20 cellular contexts compared by ENCODE assay signal in the genomic region with DNA sequence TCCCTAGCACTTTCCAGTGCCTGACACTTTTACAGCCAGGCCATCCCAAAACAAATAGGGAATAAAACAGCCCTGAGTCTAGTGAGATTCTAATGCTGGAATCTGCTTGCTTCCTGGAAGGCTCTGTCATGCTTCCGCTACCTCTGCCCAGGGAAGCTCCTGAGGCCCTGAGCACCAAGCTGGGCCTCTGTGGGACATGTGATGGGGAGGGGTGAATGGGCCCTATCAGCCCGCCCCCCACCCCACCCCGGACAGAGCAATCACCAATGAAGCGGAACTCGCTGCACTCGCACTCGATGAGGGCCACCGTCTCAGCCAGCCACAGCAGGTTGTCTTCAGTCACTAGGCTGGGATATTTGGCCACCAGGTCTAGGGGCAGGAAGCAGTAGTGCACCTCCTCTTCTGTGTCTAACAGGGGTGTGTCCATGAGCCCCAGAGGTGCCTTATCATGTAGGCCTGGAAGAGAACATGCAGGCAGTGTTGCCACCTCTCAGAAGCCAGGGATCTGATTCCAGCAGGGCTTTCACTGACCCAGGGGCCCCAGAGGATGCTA. TPM values are rescaled to one million over a fixed set of nuclear protein-coding genes. Genes with fewer than 3 reads are reported as not detected.
DNase-seq lines count a peak whose midpoint lies in the region; ATAC-seq lines count a peak whose summit lies in the region.
"Had no signal": no experiment of that assay in that cellular context is flagged by ENCODE, and none has a peak within 500 bp of the region (broad histone marks: within the 10 kb centered on the region; RNA-seq: fewer than 3 reads in every experiment).

No MANE protein-coding gene starts in this region.

- no peak overlapping the region for H3K27ac Mint-ChIP-seq in activated T-cell treated with anti-CD3 and anti-CD28 coated beads, Interleukin-2, amount 50 U/mL, for 72 hours
- H3K27ac Mint-ChIP-seq: CD14-positive monocyte had no signal

- peak; percentile 43 to 48 for ATAC-seq in activated T-cell treated with anti-CD3 and anti-CD28 coated beads, Interleukin-2, amount 50 U/mL, for 4 hours
- ATAC-seq in activated T-cell treated with anti-CD3 and anti-CD28 coated beads, Interleukin-2, amount 50 U/mL, for 72 hours (replicated peaks in 1 of 2) = no peak
- ATAC-seq in HG02588 (IDR thresholded peaks at IDR 0.05; ENCODE audit: unreplicated experiment) (no peak), GM19463 (IDR thresholded peaks at IDR 0.05; ENCODE audit: unreplicated experiment) (no peak), GM21528 (IDR thresholded peaks at IDR 0.05; ENCODE audit: low FRiP score, unreplicated experiment) (no peak)

- no peaks in the 10 kb centered on the region for H3K27me3 Mint-ChIP-seq in activated T-cell treated with anti-CD3 and anti-CD28 coated beads, Interleukin-2, amount 50 U/mL, for 4 hours (ENCODE audit: low read depth)
- H3K27me3 Mint-ChIP-seq in activated T-cell treated with anti-CD3 and anti-CD28 coated beads, Interleukin-2, amount 50 U/mL, for 72 hours (ENCODE audit: low read depth) = no peaks in the 10 kb centered on the region

- H3K36me3 Mint-ChIP-seq in activated T-cell treated with anti-CD3 and anti-CD28 coated beads, Interleukin-2, amount 50 U/mL, for 4 hours (ENCODE audit: insufficient read depth) = no peaks in the 10 kb centered on the region
- no peaks in the 10 kb centered on the region for H3K36me3 Mint-ChIP-seq in activated T-cell treated with anti-CD3 and anti-CD28 coated beads, Interleukin-2, amount 50 U/mL, for 72 hours (ENCODE audit: insufficient read depth in 2 of 2)
- H3K36me3 Mint-ChIP-seq: CD14-positive monocyte had no signal

- no peaks in the 10 kb centered on the region for H3K9me3 Mint-ChIP-seq in activated T-cell treated with anti-CD3 and anti-CD28 coated beads, Interleukin-2, amount 50 U/mL, for 4 hours
- H3K9me3 Mint-ChIP-seq in activated T-cell treated with anti-CD3 and anti-CD28 coated beads, Interleukin-2, amount 50 U/mL, for 72 hours = no peaks in the 10 kb centered on the region

- H3K4me3 Mint-ChIP-seq in activated T-cell treated with anti-CD3 and anti-CD28 coated beads, Interleukin-2, amount 50 U/mL, for 4 hours = no peak overlapping the region
- H3K4me3 Mint-ChIP-seq in activated T-cell treated with anti-CD3 and anti-CD28 coated beads, Interleukin-2, amount 50 U/mL, for 72 hours = no peak overlapping the region
- H3K4me3 Mint-ChIP-seq: CD14-positive monocyte had no signal

- H3K4me1 Mint-ChIP-seq in activated T-cell treated with anti-CD3 and anti-CD28 coated beads, Interleukin-2, amount 50 U/mL, for 4 hours (ENCODE audit: low read depth) = no peaks in the 10 kb centered on the region
- peaks cover 8% of the 10 kb centered on the region for H3K4me1 Mint-ChIP-seq in activated T-cell treated with anti-CD3 and anti-CD28 coated beads, Interleukin-2, amount 50 U/mL, for 72 hours (ENCODE audit: low read depth)

- DNase-seq in activated T-cell treated with anti-CD3 and anti-CD28 coated beads, Interleukin-2, amount 50 U/mL, for 4 hours = no peak
- no peak for DNase-seq in activated T-cell treated with anti-CD3 and anti-CD28 coated beads, Interleukin-2, amount 50 U/mL, for 72 hours
- DNase-seq in NCI-H510A treated with DMSO at 0.1 percent for 48 hours (lab: John Stamatoyannopoulos, UW) (peak; percentile 9), left kidney (ENCODE audit: low read depth, low spot score) (peak; percentile 47), HK-2 (ENCODE audit: unreplicated experiment) (no peak)
- DNase-seq: COR-L47; DMS53; NCI-H146; NCI-H2081 treated with DMSO at 0.1 percent for 48 hours; NCI-H526; NK-92 treated with Interleukin-12 subunit alpha and Interleukin-12 subunit beta, amount 100 ng/mL, for 24 hours; OCI-M1; RPMI8226 had no signal

RNA-seq across cellular contexts. Expression of a gene that starts 23.6 kb away (rescaled TPM):
- total RNA-seq in activated T-cell treated with anti-CD3 and anti-CD28 coated beads, Interleukin-2, amount 50 U/mL, for 4 hours = under 1 TPM in 2 of 3 donors, not detected in 1; 0.16 to 0.66 TPM
- 1 to 10 TPM; 7.9 to 8.5 TPM for total RNA-seq in activated T-cell treated with anti-CD3 and anti-CD28 coated beads, Interleukin-2, amount 50 U/mL, for 72 hours
- total RNA-seq: HT1080, SK-MEL-5 had no signal

RNA-seq across cellular contexts. Expression of a gene that starts 23.6 kb away (rescaled TPM):
- total RNA-seq in activated T-cell treated with anti-CD3 and anti-CD28 coated beads, Interleukin-2, amount 50 U/mL, for 4 hours = 10 to 100 TPM; 30.0 to 41.6 (median 37.0) TPM
- 10 to 100 TPM; 30.4 to 46.9 TPM for total RNA-seq in activated T-cell treated with anti-CD3 and anti-CD28 coated beads, Interleukin-2, amount 50 U/mL, for 72 hours

RNA-seq across cellular contexts. Expression of a gene that starts 23.7 kb away (rescaled TPM):
- not detected for total RNA-seq in activated T-cell treated with anti-CD3 and anti-CD28 coated beads, Interleukin-2, amount 50 U/mL, for 4 hours
- 1 to 10 TPM; 3.1 to 4.4 TPM for total RNA-seq in activated T-cell treated with anti-CD3 and anti-CD28 coated beads, Interleukin-2, amount 50 U/mL, for 72 hours
- total RNA-seq: A673, HT1080 had no signal

RNA-seq across cellular contexts. Expression of a gene that starts 54.2 kb away (rescaled TPM):
- total RNA-seq in activated T-cell treated with anti-CD3 and anti-CD28 coated beads, Interleukin-2, amount 50 U/mL, for 4 hours = 1 to 10 TPM; 3.2 to 4.0 (median 3.6) TPM
- 1 to 10 TPM; 7.6 to 7.9 TPM for total RNA-seq in activated T-cell treated with anti-CD3 and anti-CD28 coated beads, Interleukin-2, amount 50 U/mL, for 72 hours

RNA-seq across cellular contexts. Expression of a gene that starts 55.7 kb away (rescaled TPM):
- total RNA-seq in activated T-cell treated with anti-CD3 and anti-CD28 coated beads, Interleukin-2, amount 50 U/mL, for 4 hours = 10 to 100 TPM; 64.0 to 86.6 (median 70.3) TPM
- total RNA-seq in activated T-cell treated with anti-CD3 and anti-CD28 coated beads, Interleukin-2, amount 50 U/mL, for 72 hours = 100 to 1,000 TPM; 106 to 114 TPM

Comparison
In these comparisons a context has a peak if more than half of its experiments do, and no peak if none do; other contexts are left out.
1. ATAC-seq: peak in activated T-cell treated with anti-CD3 and anti-CD28 coated beads, Interleukin-2, amount 50 U/mL, for 4 hours (2 of 2); none in activated T-cell treated with anti-CD3 and anti-CD28 coated beads, Interleukin-2, amount 50 U/mL, for 72 hours (0 of 2), HG02588 (single experiment), GM19463 (single experiment) and GM21528 (single experiment).
2. RNA of a gene that starts 23.6 kb away (total RNA-seq): 7.9 to 8.5 TPM in activated T-cell treated with anti-CD3 and anti-CD28 coated beads, Interleukin-2, amount 50 U/mL, for 72 hours; 0.16 to 0.66 TPM in activated T-cell treated with anti-CD3 and anti-CD28 coated beads, Interleukin-2, amount 50 U/mL, for 4 hours; every median in the first group is over 4 times any median in the second.
3. DNase-seq: peak in NCI-H510A treated with DMSO at 0.1 percent for 48 hours (single experiment) and left kidney (single experiment); none in activated T-cell treated with anti-CD3 and anti-CD28 coated beads, Interleukin-2, amount 50 U/mL, for 4 hours (single experiment), activated T-cell treated with anti-CD3 and anti-CD28 coated beads, Interleukin-2, amount 50 U/mL, for 72 hours (0 of 2) and HK-2 (single experiment).